ENCODE assay signal across 1 cellular context in genomic region chr2:21118302-21118920, GRCh38.
TF ChIP-seq lines count a peak whose summit lies in the region.

No MANE protein-coding gene starts in this region.

TF ChIP-seq in HepG2, 621 proteins besides CTCF, POLR2A, EP300 and RAD21 (continued from another document and continues in another):
- no peak for TF ChIP-seq THAP8 (CRISPR knock-in tag; IDR thresholded peaks at IDR 0.05; ENCODE audit: borderline replicate concordance)
- peak; percentile 60 to 79; a peak in 2 of 4 replicates for TF ChIP-seq HMGXB4 (CRISPR knock-in tag; IDR thresholded peaks at IDR 0.05; ENCODE audit: borderline replicate concordance in 1 of 2, low read depth in 1 of 2)
- TF ChIP-seq, protein P1, sequence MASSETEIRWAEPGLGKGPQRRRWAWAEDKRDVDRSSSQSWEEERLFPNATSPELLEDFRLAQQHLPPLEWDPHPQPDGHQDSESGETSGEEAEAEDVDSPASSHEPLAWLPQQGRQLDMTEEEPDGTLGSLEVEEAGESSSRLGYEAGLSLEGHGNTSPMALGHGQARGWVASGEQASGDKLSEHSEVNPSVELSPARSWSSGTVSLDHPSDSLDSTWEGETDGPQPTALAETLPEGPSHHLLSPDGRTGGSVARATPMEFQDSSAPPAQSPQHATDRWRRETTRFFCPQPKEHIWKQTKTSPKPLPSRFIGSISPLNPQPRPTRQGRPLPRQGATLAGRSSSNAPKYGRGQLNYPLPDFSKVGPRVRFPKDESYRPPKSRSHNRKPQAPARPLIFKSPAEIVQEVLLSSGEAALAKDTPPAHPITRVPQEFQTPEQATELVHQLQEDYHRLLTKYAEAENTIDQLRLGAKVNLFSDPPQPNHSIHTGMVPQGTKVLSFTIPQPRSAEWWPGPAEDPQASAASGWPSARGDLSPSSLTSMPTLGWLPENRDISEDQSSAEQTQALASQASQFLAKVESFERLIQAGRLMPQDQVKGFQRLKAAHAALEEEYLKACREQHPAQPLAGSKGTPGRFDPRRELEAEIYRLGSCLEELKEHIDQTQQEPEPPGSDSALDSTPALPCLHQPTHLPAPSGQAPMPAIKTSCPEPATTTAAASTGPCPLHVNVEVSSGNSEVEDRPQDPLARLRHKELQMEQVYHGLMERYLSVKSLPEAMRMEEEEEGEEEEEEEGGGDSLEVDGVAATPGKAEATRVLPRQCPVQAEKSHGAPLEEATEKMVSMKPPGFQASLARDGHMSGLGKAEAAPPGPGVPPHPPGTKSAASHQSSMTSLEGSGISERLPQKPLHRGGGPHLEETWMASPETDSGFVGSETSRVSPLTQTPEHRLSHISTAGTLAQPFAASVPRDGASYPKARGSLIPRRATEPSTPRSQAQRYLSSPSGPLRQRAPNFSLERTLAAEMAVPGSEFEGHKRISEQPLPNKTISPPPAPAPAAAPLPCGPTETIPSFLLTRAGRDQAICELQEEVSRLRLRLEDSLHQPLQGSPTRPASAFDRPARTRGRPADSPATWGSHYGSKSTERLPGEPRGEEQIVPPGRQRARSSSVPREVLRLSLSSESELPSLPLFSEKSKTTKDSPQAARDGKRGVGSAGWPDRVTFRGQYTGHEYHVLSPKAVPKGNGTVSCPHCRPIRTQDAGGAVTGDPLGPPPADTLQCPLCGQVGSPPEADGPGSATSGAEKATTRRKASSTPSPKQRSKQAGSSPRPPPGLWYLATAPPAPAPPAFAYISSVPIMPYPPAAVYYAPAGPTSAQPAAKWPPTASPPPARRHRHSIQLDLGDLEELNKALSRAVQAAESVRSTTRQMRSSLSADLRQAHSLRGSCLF (CRISPR knock-in tag; IDR thresholded peaks at IDR 0.05; ENCODE audit: borderline replicate concordance): no peak
- TF ChIP-seq IRF2 (CRISPR knock-in tag; IDR thresholded peaks at IDR 0.05): peak; percentile 81; the same call in 1 of the 2 replicates
- TF ChIP-seq, protein P2, sequence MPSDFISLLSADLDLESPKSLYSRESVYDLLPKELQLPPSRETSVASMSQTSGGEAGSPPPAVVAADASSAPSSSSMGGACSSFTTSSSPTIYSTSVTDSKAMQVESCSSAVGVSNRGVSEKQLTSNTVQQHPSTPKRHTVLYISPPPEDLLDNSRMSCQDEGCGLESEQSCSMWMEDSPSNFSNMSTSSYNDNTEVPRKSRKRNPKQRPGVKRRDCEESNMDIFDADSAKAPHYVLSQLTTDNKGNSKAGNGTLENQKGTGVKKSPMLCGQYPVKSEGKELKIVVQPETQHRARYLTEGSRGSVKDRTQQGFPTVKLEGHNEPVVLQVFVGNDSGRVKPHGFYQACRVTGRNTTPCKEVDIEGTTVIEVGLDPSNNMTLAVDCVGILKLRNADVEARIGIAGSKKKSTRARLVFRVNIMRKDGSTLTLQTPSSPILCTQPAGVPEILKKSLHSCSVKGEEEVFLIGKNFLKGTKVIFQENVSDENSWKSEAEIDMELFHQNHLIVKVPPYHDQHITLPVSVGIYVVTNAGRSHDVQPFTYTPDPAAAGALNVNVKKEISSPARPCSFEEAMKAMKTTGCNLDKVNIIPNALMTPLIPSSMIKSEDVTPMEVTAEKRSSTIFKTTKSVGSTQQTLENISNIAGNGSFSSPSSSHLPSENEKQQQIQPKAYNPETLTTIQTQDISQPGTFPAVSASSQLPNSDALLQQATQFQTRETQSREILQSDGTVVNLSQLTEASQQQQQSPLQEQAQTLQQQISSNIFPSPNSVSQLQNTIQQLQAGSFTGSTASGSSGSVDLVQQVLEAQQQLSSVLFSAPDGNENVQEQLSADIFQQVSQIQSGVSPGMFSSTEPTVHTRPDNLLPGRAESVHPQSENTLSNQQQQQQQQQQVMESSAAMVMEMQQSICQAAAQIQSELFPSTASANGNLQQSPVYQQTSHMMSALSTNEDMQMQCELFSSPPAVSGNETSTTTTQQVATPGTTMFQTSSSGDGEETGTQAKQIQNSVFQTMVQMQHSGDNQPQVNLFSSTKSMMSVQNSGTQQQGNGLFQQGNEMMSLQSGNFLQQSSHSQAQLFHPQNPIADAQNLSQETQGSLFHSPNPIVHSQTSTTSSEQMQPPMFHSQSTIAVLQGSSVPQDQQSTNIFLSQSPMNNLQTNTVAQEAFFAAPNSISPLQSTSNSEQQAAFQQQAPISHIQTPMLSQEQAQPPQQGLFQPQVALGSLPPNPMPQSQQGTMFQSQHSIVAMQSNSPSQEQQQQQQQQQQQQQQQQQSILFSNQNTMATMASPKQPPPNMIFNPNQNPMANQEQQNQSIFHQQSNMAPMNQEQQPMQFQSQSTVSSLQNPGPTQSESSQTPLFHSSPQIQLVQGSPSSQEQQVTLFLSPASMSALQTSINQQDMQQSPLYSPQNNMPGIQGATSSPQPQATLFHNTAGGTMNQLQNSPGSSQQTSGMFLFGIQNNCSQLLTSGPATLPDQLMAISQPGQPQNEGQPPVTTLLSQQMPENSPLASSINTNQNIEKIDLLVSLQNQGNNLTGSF (CRISPR knock-in tag; IDR thresholded peaks at IDR 0.05): no peak
- TF ChIP-seq GMEB1 (CRISPR knock-in tag; IDR thresholded peaks at IDR 0.05; ENCODE audit: borderline replicate concordance): no peak
- TF ChIP-seq MAF1 (CRISPR knock-in tag; IDR thresholded peaks at IDR 0.05; ENCODE audit: borderline replicate concordance): no peak
- TF ChIP-seq ZNF44 (CRISPR knock-in tag; IDR thresholded peaks at IDR 0.05): no peak
- no peak for TF ChIP-seq SIN3B (IDR thresholded peaks at IDR 0.05; ENCODE audit: low read length)
- TF ChIP-seq XRCC5 (optimal IDR thresholded peaks at IDR 0.05; ENCODE audit: low read length): no peak
- TF ChIP-seq CBFB (CRISPR knock-in tag; IDR thresholded peaks at IDR 0.05): no peak
- no peak for TF ChIP-seq PCBP1 (IDR thresholded peaks at IDR 0.05; ENCODE audit: borderline replicate concordance, low read depth, low read length)
- TF ChIP-seq GPBP1L1 (CRISPR knock-in tag; IDR thresholded peaks at IDR 0.05): no peak
- TF ChIP-seq, protein P3, sequence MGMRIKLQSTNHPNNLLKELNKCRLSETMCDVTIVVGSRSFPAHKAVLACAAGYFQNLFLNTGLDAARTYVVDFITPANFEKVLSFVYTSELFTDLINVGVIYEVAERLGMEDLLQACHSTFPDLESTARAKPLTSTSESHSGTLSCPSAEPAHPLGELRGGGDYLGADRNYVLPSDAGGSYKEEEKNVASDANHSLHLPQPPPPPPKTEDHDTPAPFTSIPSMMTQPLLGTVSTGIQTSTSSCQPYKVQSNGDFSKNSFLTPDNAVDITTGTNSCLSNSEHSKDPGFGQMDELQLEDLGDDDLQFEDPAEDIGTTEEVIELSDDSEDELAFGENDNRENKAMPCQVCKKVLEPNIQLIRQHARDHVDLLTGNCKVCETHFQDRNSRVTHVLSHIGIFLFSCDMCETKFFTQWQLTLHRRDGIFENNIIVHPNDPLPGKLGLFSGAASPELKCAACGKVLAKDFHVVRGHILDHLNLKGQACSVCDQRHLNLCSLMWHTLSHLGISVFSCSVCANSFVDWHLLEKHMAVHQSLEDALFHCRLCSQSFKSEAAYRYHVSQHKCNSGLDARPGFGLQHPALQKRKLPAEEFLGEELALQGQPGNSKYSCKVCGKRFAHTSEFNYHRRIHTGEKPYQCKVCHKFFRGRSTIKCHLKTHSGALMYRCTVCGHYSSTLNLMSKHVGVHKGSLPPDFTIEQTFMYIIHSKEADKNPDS (CRISPR knock-in tag; IDR thresholded peaks at IDR 0.05): no peak
- TF ChIP-seq RORA (CRISPR knock-in tag; IDR thresholded peaks at IDR 0.05): no peak
- peak; percentile 58; the same call in 1 of the 2 replicates for TF ChIP-seq STAT6 (CRISPR knock-in tag; IDR thresholded peaks at IDR 0.05; ENCODE audit: borderline replicate concordance)
- TF ChIP-seq SETDB1 (CRISPR knock-in tag; IDR thresholded peaks at IDR 0.05; ENCODE audit: borderline replicate concordance): no peak
- TF ChIP-seq, protein P4, sequence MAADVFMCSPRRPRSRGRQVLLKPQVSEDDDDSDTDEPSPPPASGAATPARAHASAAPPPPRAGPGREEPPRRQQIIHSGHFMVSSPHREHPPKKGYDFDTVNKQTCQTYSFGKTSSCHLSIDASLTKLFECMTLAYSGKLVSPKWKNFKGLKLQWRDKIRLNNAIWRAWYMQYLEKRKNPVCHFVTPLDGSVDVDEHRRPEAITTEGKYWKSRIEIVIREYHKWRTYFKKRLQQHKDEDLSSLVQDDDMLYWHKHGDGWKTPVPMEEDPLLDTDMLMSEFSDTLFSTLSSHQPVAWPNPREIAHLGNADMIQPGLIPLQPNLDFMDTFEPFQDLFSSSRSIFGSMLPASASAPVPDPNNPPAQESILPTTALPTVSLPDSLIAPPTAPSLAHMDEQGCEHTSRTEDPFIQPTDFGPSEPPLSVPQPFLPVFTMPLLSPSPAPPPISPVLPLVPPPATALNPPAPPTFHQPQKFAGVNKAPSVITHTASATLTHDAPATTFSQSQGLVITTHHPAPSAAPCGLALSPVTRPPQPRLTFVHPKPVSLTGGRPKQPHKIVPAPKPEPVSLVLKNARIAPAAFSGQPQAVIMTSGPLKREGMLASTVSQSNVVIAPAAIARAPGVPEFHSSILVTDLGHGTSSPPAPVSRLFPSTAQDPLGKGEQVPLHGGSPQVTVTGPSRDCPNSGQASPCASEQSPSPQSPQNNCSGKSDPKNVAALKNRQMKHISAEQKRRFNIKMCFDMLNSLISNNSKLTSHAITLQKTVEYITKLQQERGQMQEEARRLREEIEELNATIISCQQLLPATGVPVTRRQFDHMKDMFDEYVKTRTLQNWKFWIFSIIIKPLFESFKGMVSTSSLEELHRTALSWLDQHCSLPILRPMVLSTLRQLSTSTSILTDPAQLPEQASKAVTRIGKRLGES (CRISPR knock-in tag; IDR thresholded peaks at IDR 0.05; ENCODE audit: borderline replicate concordance): no peak
- TF ChIP-seq ZSCAN31 (CRISPR knock-in tag; IDR thresholded peaks at IDR 0.05; ENCODE audit: low read depth): no peak
